Comparison of ENCODE assay signal across 8 cellular contexts in genomic region chr1:40709100-40709801, GRCh38. TPM values are rescaled to one million over a fixed set of nuclear protein-coding genes. Genes with fewer than 3 reads are reported as not detected.
A peak's percentile ranks its signal among the peaks of the same experiment; 100 is the strongest.
DNase-seq lines count a peak whose midpoint lies in the region; ATAC-seq, FAIRE-seq and TF ChIP-seq lines count a peak whose summit lies in the region.

No MANE protein-coding gene starts in this region.

- no peak for FAIRE-seq in A549 (lab: Jason Lieb, UNC)
- FAIRE-seq in kidney (lab: Jason Lieb, UNC): peak; percentile 74

- H3K27ac ChIP-seq in A549 (peak overlapping the region; percentile 61 to 86), kidney (ENCODE audit: low read depth in 2 of 2, low read length in 2 of 2) (peak overlapping the region; percentile 73 to 82)

- no peaks in the 10 kb centered on the region for H3K9me3 ChIP-seq in A549
- H3K9me3 ChIP-seq in kidney (ENCODE audit: control insufficient read depth in 1 of 2, low read length in 2 of 2): no peaks in the 10 kb centered on the region

- H3K9ac ChIP-seq in kidney (ENCODE audit: low read length in 2 of 2): peak overlapping the region; percentile 44 to 88

- TF ChIP-seq POLR2A in A549 (IDR thresholded peaks at IDR 0.05; ENCODE audit: low read length): no peak

- ATAC-seq in A549: peak; percentile 94 to 99
- peak; percentile 76 for ATAC-seq in GM18873 (IDR thresholded peaks at IDR 0.05; ENCODE audit: low FRiP score, unreplicated experiment)
- peak; percentile 83 for ATAC-seq in HG03108 (IDR thresholded peaks at IDR 0.05; ENCODE audit: unreplicated experiment)

- POLR2A ChIA-PET in A549 (lab: Yijun Ruan, JAX): interaction anchor here (0.6 to 1.5 kb wide), 2 partner anchors 17 to 41 kb away, joined by 3 to 5 read pairs; partner anchors contain the start of gene NFYC

- DNase-seq in A549 (ENCODE audit: low read depth in 1 of 2, low spot score in 1 of 2): peak; percentile 69 to 89
- peak; percentile 96 for DNase-seq in NCI-H226
- peak; percentile 52 for DNase-seq in activated CD4-positive, alpha-beta T cell treated with anti-CD3 and anti-CD28 coated beads for 1 hour
- peak; percentile 98 for DNase-seq in choroid plexus epithelial cell (ENCODE audit: low read depth)
- no peak for DNase-seq in kidney
- peak; percentile 68 for DNase-seq in stimulated activated CD4-positive, alpha-beta T cell treated with anti-CD3 and anti-CD28 coated beads, Interleukin-15, amount 100 ng/mL, for 24 hours

- no peaks in the 10 kb centered on the region for H3K36me3 ChIP-seq in kidney (ENCODE audit: control insufficient read depth in 1 of 2, insufficient read depth in 2 of 2, low read length in 2 of 2)

- CTCF ChIA-PET in A549 (lab: Yijun Ruan, JAX): interaction anchor here (1.3 to 1.5 kb wide), 2 partner anchors 33 to 44 kb away, joined by 3 to 4 read pairs; partner anchors contain the start of gene RIMS3

- intact Hi-C loops in kidney (cut with DNase I): no loop called here

- H3K4me2 ChIP-seq in A549: peak overlapping the region; percentile 78

- no peak for TF ChIP-seq RAD21 in A549 (conservative IDR thresholded peaks at IDR 0.05 in 1 of 2, IDR thresholded peaks at IDR 0.05 in 1 of 2)

- no peak for TF ChIP-seq CTCF in A549 (IDR thresholded peaks at IDR 0.05)
- TF ChIP-seq CTCF in choroid plexus epithelial cell (conservative IDR thresholded peaks at IDR 0.05; ENCODE audit: low read depth, low read length): no peak
- no peak for TF ChIP-seq CTCF in kidney (IDR thresholded peaks at IDR 0.05; ENCODE audit: borderline replicate concordance, extremely low read depth, insufficient read depth)

- WGBS in A549 (ENCODE audit: missing lambda C conversion rate): 31% methylated on average over 10 of the region's 10 CpGs

- H3K4me1 ChIP-seq in A549 (peaks cover 56% of the 10 kb centered on the region), kidney (ENCODE audit: control insufficient read depth in 1 of 2, insufficient read depth in 1 of 2, low read depth in 1 of 2, low read length in 2 of 2) (peaks cover 28 to 38% of the 10 kb centered on the region in 2 donors)

- TF ChIP-seq EP300 in A549 (IDR thresholded peaks at IDR 0.05): no peak

- H3K4me3 ChIP-seq in A549: peak overlapping the region; percentile 46
- H3K4me3 ChIP-seq in choroid plexus epithelial cell (ENCODE audit: low read depth, low read length): peak overlapping the region; percentile 79
- H3K4me3 ChIP-seq in kidney (ENCODE audit: low read length in 2 of 2): peak overlapping the region; percentile 81 to 89

TF ChIP-seq in A549, 52 proteins besides CTCF, POLR2A, EP300 and RAD21:
- TF ChIP-seq ATOH8 (CRISPR knock-in tag; IDR thresholded peaks at IDR 0.05; ENCODE audit: low read depth) (no peak), BCL3 (IDR thresholded peaks at IDR 0.05) (no peak), RFX5 (IDR thresholded peaks at IDR 0.05) (no peak), ZC3H11A (IDR thresholded peaks at IDR 0.05) (no peak), ELK1 (IDR thresholded peaks at IDR 0.05; ENCODE audit: low read depth, low read length) (no peak), FOSB (CRISPR knock-in tag; IDR thresholded peaks at IDR 0.05) (no peak), FOXS1 (CRISPR knock-in tag; IDR thresholded peaks at IDR 0.05) (no peak), GATA3 (IDR thresholded peaks at IDR 0.05; ENCODE audit: borderline replicate concordance) (no peak), PBX3 (IDR thresholded peaks at IDR 0.05) (0 out of 2 replicates have a peak, but pooled peaks have one; percentile 29)

RNA-seq across cellular contexts. Expression of gene NFYC, which starts 17.7 kb away (rescaled TPM):
- polyA plus RNA-seq in A549 (2011; rRNA removed) (37.8 and 43.4 TPM in 2 replicates), A549 (2017; fragmentation: RNase III; extraction: RNeasy Plus Mini Kit Qiagen cat#74134 plus additional on column Dnase treatment) (35.0 to 35.2 TPM (median 35.1 TPM) in 3 replicates), kidney (ENCODE audit: insufficient read depth, low read depth, low replicate concordance) (52.1 TPM)
- polyA plus RNA-seq in A549 (2012; cell fraction: cytosol; rRNA removed): 72.7 and 88.4 TPM in 2 replicates
- 74.1 and 115 TPM in 2 replicates for polyA plus RNA-seq in A549 (2012; cell fraction: nucleus; rRNA removed)
- polyA minus RNA-seq in A549 (2011; rRNA and poly(A)+ RNA removed): 70.6 and 97.8 TPM in 2 replicates
- total RNA-seq in kidney: 69.3 TPM

RNA-seq across cellular contexts. Expression of gene RIMS3, which starts 43.8 kb away (rescaled TPM):
- 1.9 and 2.4 TPM in 2 replicates for polyA plus RNA-seq in A549 (2011; rRNA removed)
- polyA plus RNA-seq in A549 (2012; cell fraction: cytosol; rRNA removed): 0.95 and 1.3 TPM in 2 replicates
- polyA plus RNA-seq in A549 (2012; cell fraction: nucleus; rRNA removed): 1.4 and 1.8 TPM in 2 replicates
- 1.3 to 1.6 TPM (median 1.5 TPM) in 3 replicates for polyA plus RNA-seq in A549 (2017; fragmentation: RNase III; extraction: RNeasy Plus Mini Kit Qiagen cat#74134 plus additional on column Dnase treatment)
- 3.6 and 4.9 TPM in 2 replicates for polyA minus RNA-seq in A549 (2011; rRNA and poly(A)+ RNA removed)
- 6.2 TPM for total RNA-seq in kidney
- polyA plus RNA-seq in kidney (ENCODE audit: insufficient read depth, low read depth, low replicate concordance): 1.6 TPM
